ENCODE assay signal across 8 cellular contexts in genomic region chr7:27151945-27152815, GRCh38. TPM values are rescaled to one million over a fixed set of nuclear protein-coding genes. Genes with fewer than 3 reads are reported as not detected.
DNase-seq lines count a peak whose midpoint lies in the region; ATAC-seq and TF ChIP-seq lines count a peak whose summit lies in the region.

Gene HOXA3 (minus strand): TSS chr7:27152583. CDS start chr7:27110640, 41,943 bp downstream.

- ATAC-seq in lower lobe of right lung, result peak; percentile 7 to 11

- intact Hi-C loops in activated T-helper 1 cell treated with anti-CD3 and anti-CD28 coated beads, Interleukin-12 subunit alpha, Interleukin-12 subunit beta, Interleukin-2, Interleukin-4 antibody, amounts not matched to agents 30 ng/mL and 10 ng/mL and 1 ng/mL, durations not matched to agents 14 hours and 24 hours and 36 hours (cut with micrococcal nuclease), result loop anchor here (1.0 to 5.0 kb wide), 3 partner anchors 17 to 55 kb away; partner anchors contain the start of genes HOXA1 and HOXA11
- intact Hi-C loops in lower lobe of right lung (cut with DNase I) (loop anchor here (10.0 kb wide), 1 partner anchor 777 kb away; no protein-coding TSS in a partner anchor), uterus (cut with DNase I; ENCODE audit: low total_unique reads) (no loop called here)

- H3K4me3 ChIP-seq in H7 (ENCODE audit: insufficient read depth, low read depth, low read length) (no peak within 1 kb of the TSS), lower lobe of right lung (peak within 1 kb of the TSS; percentile 60), uterus (peak within 1 kb of the TSS; percentile 59 to 67)

- H3K27me3 ChIP-seq in H7 (ENCODE audit: control insufficient read depth, insufficient read depth, low read length), result peaks cover 100% of the 10 kb centered on the region
- H3K27me3 ChIP-seq in lower lobe of right lung (ENCODE audit: low read depth), result peaks cover 94% of the 10 kb centered on the region
- H3K27me3 ChIP-seq in uterus, result no peaks in the 10 kb centered on the region

- peak within 1 kb of the TSS; percentile 12 for H3K27ac Mint-ChIP-seq in activated T-helper 1 cell treated with anti-CD3 and anti-CD28 coated beads, Interleukin-12 subunit alpha, Interleukin-12 subunit beta, Interleukin-2, Interleukin-4 antibody, amounts not matched to agents 30 ng/mL and 10 ng/mL and 1 ng/mL, durations not matched to agents 14 hours and 24 hours and 36 hours

- DNase-seq in H7 (peak; percentile 73), lower lobe of right lung (peak; percentile 59), uterus (peak; percentile 72 to 87), NCI-H2029 treated with DMSO at 0.1 percent for 48 hours (lab: John Stamatoyannopoulos, UW) (no peak), NCI-H1930 (lab: John Stamatoyannopoulos, UW) (no peak), GM10266 (ENCODE audit: extremely low spot score) (no peak)
- no peak for DNase-seq in activated T-helper 1 cell treated with anti-CD3 and anti-CD28 coated beads, Interleukin-12 subunit alpha, Interleukin-12 subunit beta, Interleukin-2, Interleukin-4 antibody, amounts not matched to agents 30 ng/mL and 10 ng/mL and 1 ng/mL, durations not matched to agents 14 hours and 24 hours and 36 hours (ENCODE audit: low spot score)

- H3K27ac ChIP-seq in 22Rv1 (peak within 1 kb of the TSS; percentile 99), lower lobe of right lung (peak within 1 kb of the TSS; percentile 89), uterus (peak within 1 kb of the TSS; percentile 96)

- peaks cover 18% of the 10 kb centered on the region for H3K4me1 Mint-ChIP-seq in activated T-helper 1 cell treated with anti-CD3 and anti-CD28 coated beads, Interleukin-12 subunit alpha, Interleukin-12 subunit beta, Interleukin-2, Interleukin-4 antibody, amounts not matched to agents 30 ng/mL and 10 ng/mL and 1 ng/mL, durations not matched to agents 14 hours and 24 hours and 36 hours (ENCODE audit: low read depth)

- H3K9me3 ChIP-seq in lower lobe of right lung (no peaks in the 10 kb centered on the region), uterus (no peaks in the 10 kb centered on the region)

- peak; percentile 72 to 75 for TF ChIP-seq POLR2A in uterus (IDR thresholded peaks at IDR 0.05)

- no peaks in the 10 kb centered on the region for H3K9me3 Mint-ChIP-seq in activated T-helper 1 cell treated with anti-CD3 and anti-CD28 coated beads, Interleukin-12 subunit alpha, Interleukin-12 subunit beta, Interleukin-2, Interleukin-4 antibody, amounts not matched to agents 30 ng/mL and 10 ng/mL and 1 ng/mL, durations not matched to agents 14 hours and 24 hours and 36 hours

- H3K36me3 ChIP-seq in H7 (replicated peaks; ENCODE audit: control insufficient read depth, insufficient read depth, low read length) (no peaks in the 10 kb centered on the region), lower lobe of right lung (no peaks in the 10 kb centered on the region), uterus (no peaks in the 10 kb centered on the region)

- TF ChIP-seq CTCF in 22Rv1 (IDR thresholded peaks at IDR 0.05) (no peak), lower lobe of right lung (IDR thresholded peaks at IDR 0.05) (no peak), uterus (IDR thresholded peaks at IDR 0.05) (no peak), GM10266 (IDR thresholded peaks at IDR 0.05; ENCODE audit: control insufficient read depth, insufficient read depth, low read depth, missing control alignments) (no peak)

- H3K4me3 Mint-ChIP-seq in activated T-helper 1 cell treated with anti-CD3 and anti-CD28 coated beads, Interleukin-12 subunit alpha, Interleukin-12 subunit beta, Interleukin-2, Interleukin-4 antibody, amounts not matched to agents 30 ng/mL and 10 ng/mL and 1 ng/mL, durations not matched to agents 14 hours and 24 hours and 36 hours, result peak within 1 kb of the TSS; percentile 57

- peaks cover 1% of the 10 kb centered on the region for H3K36me3 Mint-ChIP-seq in activated T-helper 1 cell treated with anti-CD3 and anti-CD28 coated beads, Interleukin-12 subunit alpha, Interleukin-12 subunit beta, Interleukin-2, Interleukin-4 antibody, amounts not matched to agents 30 ng/mL and 10 ng/mL and 1 ng/mL, durations not matched to agents 14 hours and 24 hours and 36 hours (ENCODE audit: low read depth)

- H3K27me3 Mint-ChIP-seq in activated T-helper 1 cell treated with anti-CD3 and anti-CD28 coated beads, Interleukin-12 subunit alpha, Interleukin-12 subunit beta, Interleukin-2, Interleukin-4 antibody, amounts not matched to agents 30 ng/mL and 10 ng/mL and 1 ng/mL, durations not matched to agents 14 hours and 24 hours and 36 hours (ENCODE audit: insufficient read depth), result peaks cover 82% of the 10 kb centered on the region

- H3K4me1 ChIP-seq in lower lobe of right lung (peaks cover 72% of the 10 kb centered on the region), uterus (peaks cover 0 to 4% of the 10 kb centered on the region in 2 donors)

RNA-seq across cellular contexts. Expression of gene HOXA3, which starts in this region (rescaled TPM):
- total RNA-seq in H7 (2014; rRNA removed; shearing (Covaris generic)), result not detected in 2 replicates
- total RNA-seq in activated T-helper 1 cell treated with anti-CD3 and anti-CD28 coated beads, Interleukin-12 subunit alpha, Interleukin-12 subunit beta, Interleukin-2, Interleukin-4 antibody, amounts not matched to agents 30 ng/mL and 10 ng/mL and 1 ng/mL, durations not matched to agents 14 hours and 24 hours and 36 hours, result not detected in 2 replicates
- 4.6 TPM for total RNA-seq in lower lobe of right lung
- total RNA-seq in uterus, result 10 to 100 TPM in 2 of 4 donors, 1 to 10 TPM in 2; 1.0 to 34.5 (median 19.0) TPM

Comparison
In these comparisons a context has a peak if more than half of its experiments do, and no peak if none do; other contexts are left out.
1. Peak in DNase-seq in H7; RNA of the gene not detected or under 1 TPM.
2. DNase-seq: peak in lower lobe of right lung (single experiment) and uterus (2 of 2); none in activated T-helper 1 cell treated with anti-CD3 and anti-CD28 coated beads, Interleukin-12 subunit alpha, Interleukin-12 subunit beta, Interleukin-2, Interleukin-4 antibody, amounts not matched to agents 30 ng/mL and 10 ng/mL and 1 ng/mL, durations not matched to agents 14 hours and 24 hours and 36 hours (single experiment), NCI-H2029 treated with DMSO at 0.1 percent for 48 hours (single experiment), NCI-H1930 (0 of 2) and GM10266 (single experiment).
3. Peak in every context shown above with its lines, with median percentiles within 50 percentile points of each other: H3K27ac ChIP-seq.